ENCODE assay signal across 1 cellular context in the genomic region with DNA sequence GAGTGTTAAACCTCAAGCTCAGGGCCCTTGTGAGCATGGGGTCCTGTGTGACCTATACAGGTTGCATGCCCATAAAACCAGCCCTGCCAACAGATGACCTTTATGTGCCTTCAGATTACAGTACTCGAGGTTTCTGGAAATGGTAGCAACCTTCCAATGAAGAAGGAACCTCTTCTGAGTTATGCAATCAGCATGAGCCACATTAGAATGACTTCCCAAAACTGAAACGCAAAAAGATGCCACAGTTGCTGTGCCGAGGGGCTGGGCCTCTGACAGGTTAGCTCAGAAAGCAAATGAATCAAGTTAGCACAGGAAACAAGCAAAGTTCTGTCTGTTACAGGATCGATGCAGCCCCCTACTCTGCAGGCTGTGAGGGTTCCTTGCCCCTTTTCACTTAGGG.
TF ChIP-seq lines count a peak whose summit lies in the region.

No MANE protein-coding gene starts in this region.

TF ChIP-seq in K562, 482 proteins besides CTCF, POLR2A, EP300 and RAD21:
- TF ChIP-seq ERF (CRISPR knock-in tag; IDR thresholded peaks at IDR 0.05) (no peak), PCBP1 (IDR thresholded peaks at IDR 0.05; ENCODE audit: low read depth, low read length, poor library complexity, severe bottlenecking) (no peak), HBP1 (CRISPR knock-in tag; IDR thresholded peaks at IDR 0.05) (no peak), RBM17 (IDR thresholded peaks at IDR 0.05; ENCODE audit: borderline replicate concordance, low read depth, low read length) (no peak), RBM39 (optimal IDR thresholded peaks at IDR 0.05; ENCODE audit: low read depth, low read length) (no peak), CEBPB (tag; IDR thresholded peaks at IDR 0.05) (peak; percentile 49; the same call in 1 of the 2 replicates), NR2C1 (IDR thresholded peaks at IDR 0.05) (no peak), NR2C1 (tag; IDR thresholded peaks at IDR 0.05) (no peak), ZNF707 (CRISPR knock-in tag; conservative IDR thresholded peaks at IDR 0.05) (no peak), ZNF133 (CRISPR knock-in tag; IDR thresholded peaks at IDR 0.05) (no peak), CEBPG (CRISPR knock-in tag; IDR thresholded peaks at IDR 0.05) (no peak), CEBPG (tag; conservative IDR thresholded peaks at IDR 0.05 in 1 of 2, IDR thresholded peaks at IDR 0.05 in 1 of 2) (0 out of 4 replicates have a peak, but pooled peaks of 1 of the 2 experiments have one; percentile 15), ZNF398 (CRISPR knock-in tag; IDR thresholded peaks at IDR 0.05) (no peak), ELF4 (CRISPR knock-in tag; IDR thresholded peaks at IDR 0.05) (no peak)
